ENCODE assay signal across 1 cellular context in the genomic region with DNA sequence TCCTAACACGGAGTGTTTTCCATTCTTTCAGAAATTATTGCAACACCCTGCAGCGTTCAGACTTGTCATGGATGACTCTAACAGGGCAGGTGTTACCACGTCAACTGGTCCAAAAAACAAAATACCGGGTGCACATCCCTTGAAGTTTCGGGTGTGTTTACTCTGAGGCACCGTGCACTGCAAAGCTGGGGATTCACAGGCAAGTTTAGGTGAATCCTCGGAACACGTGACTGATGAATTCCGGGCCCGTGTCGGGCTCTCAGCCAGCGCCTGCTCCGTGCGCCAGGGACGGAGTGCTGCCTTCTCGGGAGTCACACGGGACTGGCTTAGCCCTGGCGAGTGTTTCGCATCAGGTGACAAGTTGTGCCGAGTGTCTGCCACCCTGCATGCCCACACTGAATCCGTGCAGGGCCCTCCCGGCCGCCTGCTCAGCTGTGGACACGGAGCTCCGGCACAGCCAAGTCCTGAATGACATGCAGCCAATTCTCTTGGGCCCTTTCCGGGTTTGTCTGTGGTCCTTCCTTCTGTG.
TF ChIP-seq lines count a peak whose summit lies in the region.

No MANE protein-coding gene starts in this region.

TF ChIP-seq in K562, 482 proteins besides CTCF, POLR2A, EP300 and RAD21 (continued from another document):
- TF ChIP-seq, protein P1, sequence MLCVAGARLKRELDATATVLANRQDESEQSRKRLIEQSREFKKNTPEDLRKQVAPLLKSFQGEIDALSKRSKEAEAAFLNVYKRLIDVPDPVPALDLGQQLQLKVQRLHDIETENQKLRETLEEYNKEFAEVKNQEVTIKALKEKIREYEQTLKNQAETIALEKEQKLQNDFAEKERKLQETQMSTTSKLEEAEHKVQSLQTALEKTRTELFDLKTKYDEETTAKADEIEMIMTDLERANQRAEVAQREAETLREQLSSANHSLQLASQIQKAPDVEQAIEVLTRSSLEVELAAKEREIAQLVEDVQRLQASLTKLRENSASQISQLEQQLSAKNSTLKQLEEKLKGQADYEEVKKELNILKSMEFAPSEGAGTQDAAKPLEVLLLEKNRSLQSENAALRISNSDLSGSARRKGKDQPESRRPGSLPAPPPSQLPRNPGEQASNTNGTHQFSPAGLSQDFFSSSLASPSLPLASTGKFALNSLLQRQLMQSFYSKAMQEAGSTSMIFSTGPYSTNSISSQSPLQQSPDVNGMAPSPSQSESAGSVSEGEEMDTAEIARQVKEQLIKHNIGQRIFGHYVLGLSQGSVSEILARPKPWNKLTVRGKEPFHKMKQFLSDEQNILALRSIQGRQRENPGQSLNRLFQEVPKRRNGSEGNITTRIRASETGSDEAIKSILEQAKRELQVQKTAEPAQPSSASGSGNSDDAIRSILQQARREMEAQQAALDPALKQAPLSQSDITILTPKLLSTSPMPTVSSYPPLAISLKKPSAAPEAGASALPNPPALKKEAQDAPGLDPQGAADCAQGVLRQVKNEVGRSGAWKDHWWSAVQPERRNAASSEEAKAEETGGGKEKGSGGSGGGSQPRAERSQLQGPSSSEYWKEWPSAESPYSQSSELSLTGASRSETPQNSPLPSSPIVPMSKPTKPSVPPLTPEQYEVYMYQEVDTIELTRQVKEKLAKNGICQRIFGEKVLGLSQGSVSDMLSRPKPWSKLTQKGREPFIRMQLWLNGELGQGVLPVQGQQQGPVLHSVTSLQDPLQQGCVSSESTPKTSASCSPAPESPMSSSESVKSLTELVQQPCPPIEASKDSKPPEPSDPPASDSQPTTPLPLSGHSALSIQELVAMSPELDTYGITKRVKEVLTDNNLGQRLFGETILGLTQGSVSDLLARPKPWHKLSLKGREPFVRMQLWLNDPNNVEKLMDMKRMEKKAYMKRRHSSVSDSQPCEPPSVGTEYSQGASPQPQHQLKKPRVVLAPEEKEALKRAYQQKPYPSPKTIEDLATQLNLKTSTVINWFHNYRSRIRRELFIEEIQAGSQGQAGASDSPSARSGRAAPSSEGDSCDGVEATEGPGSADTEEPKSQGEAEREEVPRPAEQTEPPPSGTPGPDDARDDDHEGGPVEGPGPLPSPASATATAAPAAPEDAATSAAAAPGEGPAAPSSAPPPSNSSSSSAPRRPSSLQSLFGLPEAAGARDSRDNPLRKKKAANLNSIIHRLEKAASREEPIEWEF (CRISPR knock-in tag; IDR thresholded peaks at IDR 0.05): no peak
- TF ChIP-seq USF2 (CRISPR knock-in tag; IDR thresholded peaks at IDR 0.05) (peak; percentile 30; the same call in 1 of the 2 replicates), ZBTB34 (CRISPR knock-in tag; IDR thresholded peaks at IDR 0.05) (no peak), FOXJ2 (tag; IDR thresholded peaks at IDR 0.05) (no peak), TBL1XR1 (IDR thresholded peaks at IDR 0.05; ENCODE audit: low read length in 2 of 2) (no peak), ZBED1 (IDR thresholded peaks at IDR 0.05) (no peak), SNRNP70 (optimal IDR thresholded peaks at IDR 0.05; ENCODE audit: low read depth, low read length) (no peak)
